Comparison of ENCODE assay signal across 10 cellular contexts in the genomic region with DNA sequence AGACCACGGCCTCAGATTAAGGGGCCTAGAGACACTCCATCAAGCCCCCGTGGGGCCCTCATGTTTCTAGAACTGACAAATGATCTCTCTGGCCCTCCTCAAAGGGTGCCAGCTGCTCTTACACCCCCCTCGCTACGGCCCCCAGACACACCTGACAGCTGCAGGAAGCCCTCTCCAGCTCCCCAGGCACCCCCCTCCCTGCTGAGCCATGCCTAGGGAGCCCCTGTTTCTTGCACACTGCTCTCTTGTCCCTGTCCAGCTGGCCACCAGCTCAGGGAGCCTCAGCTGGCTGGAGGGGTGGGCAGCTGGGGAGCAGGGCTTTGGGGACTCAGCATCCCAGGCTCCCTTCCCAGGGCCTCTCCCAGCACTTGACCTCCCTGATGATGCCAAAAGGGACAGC. TPM values are rescaled to one million over a fixed set of nuclear protein-coding genes. Genes with fewer than 3 reads are reported as not detected.
DNase-seq lines count a peak whose midpoint lies in the region; ATAC-seq and TF ChIP-seq lines count a peak whose summit lies in the region.
"Had no signal": no experiment of that assay in that cellular context is flagged by ENCODE, and none has a peak within 500 bp of the region (broad histone marks: within the 10 kb centered on the region; RNA-seq: fewer than 3 reads in every experiment).

No MANE protein-coding gene starts in this region.

- peaks cover 35% of the 10 kb centered on the region for H3K4me1 Mint-ChIP-seq in memory B cell

- DNase-seq in NCI-H82 (lab: John Stamatoyannopoulos, UW) (peak; percentile 63), NCI-H82 treated with DMSO at 0.1 percent for 48 hours (lab: John Stamatoyannopoulos, UW; ENCODE audit: unreplicated experiment) (no peak), ascending aorta (ENCODE audit: low spot score in 2 of 2) (no peak), memory B cell (ENCODE audit: low spot score in 2 of 2) (no peak), thoracic aorta (ENCODE audit: low spot score) (no peak), EL (no peak)
- DNase-seq: colonic mucosa had no signal

- no peaks in the 10 kb centered on the region for H3K27me3 ChIP-seq in ascending aorta
- no peaks in the 10 kb centered on the region for H3K27me3 ChIP-seq in thoracic aorta (replicated peaks; ENCODE audit: insufficient read depth)
- H3K27me3 ChIP-seq: colonic mucosa had no signal

- no peak overlapping the region for H3K27ac Mint-ChIP-seq in memory B cell

- H3K9me3 Mint-ChIP-seq in memory B cell, result no peaks in the 10 kb centered on the region

- H3K4me3 Mint-ChIP-seq in memory B cell, result peak overlapping the region; percentile 3

- no peaks in the 10 kb centered on the region for H3K27me3 Mint-ChIP-seq in memory B cell

- H3K9me3 ChIP-seq in ascending aorta (no peaks in the 10 kb centered on the region), thoracic aorta (no peaks in the 10 kb centered on the region)
- H3K9me3 ChIP-seq: colonic mucosa had no signal

- H3K4me1 ChIP-seq in ascending aorta (peaks cover 20 to 56% of the 10 kb centered on the region in 2 donors), thoracic aorta (ENCODE audit: control insufficient read depth in 1 of 2, low read depth in 2 of 2) (peaks cover 42 to 69% of the 10 kb centered on the region in 2 donors)

- H3K4me3 ChIP-seq in ascending aorta (peak overlapping the region in 1 of 2 donors; percentile 64), thoracic aorta (peak overlapping the region; percentile 69)
- H3K4me3 ChIP-seq: colonic mucosa had no signal

- intact Hi-C loops in ascending aorta (cut with DNase I), result loop anchor here (10.0 kb wide), 1 partner anchor 1759 kb away; the partner anchor contains the start of gene HES1

- H3K36me3 ChIP-seq in ascending aorta (peaks cover 0 to 2% of the 10 kb centered on the region in 2 donors), thoracic aorta (no peaks in the 10 kb centered on the region)
- H3K36me3 ChIP-seq: colonic mucosa had no signal

- ATAC-seq in memory B cell (ENCODE audit: low read depth), result no peak
- ATAC-seq in thoracic aorta (ENCODE audit: insufficient number of reproducible peaks, low FRiP score, low read depth), result no peak
- ATAC-seq in GM21737 (IDR thresholded peaks at IDR 0.05; ENCODE audit: unreplicated experiment), result no peak
- no peak for ATAC-seq in GM19463 (IDR thresholded peaks at IDR 0.05; ENCODE audit: unreplicated experiment)

- no peaks in the 10 kb centered on the region for H3K36me3 Mint-ChIP-seq in memory B cell

- H3K27ac ChIP-seq in ascending aorta, result peak overlapping the region; percentile 94 to 98
- H3K27ac ChIP-seq in thoracic aorta, result peak overlapping the region; percentile 88 to 91
- H3K27ac ChIP-seq: SK-N-MC had no signal

- TF ChIP-seq CTCF in ascending aorta (IDR thresholded peaks at IDR 0.05) (no peak), thoracic aorta (IDR thresholded peaks at IDR 0.05) (no peak)

RNA-seq across cellular contexts. Expression of gene TNK2, which starts 14.8 kb away (rescaled TPM):
- total RNA-seq in ascending aorta (164 TPM), thoracic aorta (10 to 100 TPM; 38.9 to 69.8 TPM)
